ENCODE assay signal across 1 cellular context in genomic region chr11:114439229-114440120, GRCh38.
TF ChIP-seq lines count a peak whose summit lies in the region.

Gene REXO2, plus strand, starts transcription at chr11:114439467. Its CDS starts 62 bp downstream, at chr11:114439529.

TF ChIP-seq in K562, 482 proteins besides CTCF, POLR2A, EP300 and RAD21 (continued from another document and continues in another):
- TF ChIP-seq ZNF511 (CRISPR knock-in tag; IDR thresholded peaks at IDR 0.05): peak; percentile 24; the same call in 1 of the 2 replicates
- peak; percentile 14; the same call in 1 of the 2 replicates for TF ChIP-seq NFIC (IDR thresholded peaks at IDR 0.05)
- no peak for TF ChIP-seq ZNF395 (CRISPR knock-in tag; IDR thresholded peaks at IDR 0.05)
- no peak for TF ChIP-seq SOX6 (IDR thresholded peaks at IDR 0.05)
- no peak for TF ChIP-seq ZNF77 (CRISPR knock-in tag; IDR thresholded peaks at IDR 0.05)
- peak; percentile 53 for TF ChIP-seq CTBP1 (IDR thresholded peaks at IDR 0.05; ENCODE audit: borderline replicate concordance)
- no peak for TF ChIP-seq ZKSCAN8 (CRISPR knock-in tag; IDR thresholded peaks at IDR 0.05)
- TF ChIP-seq TAF9B (IDR thresholded peaks at IDR 0.05; ENCODE audit: partially characterized antibody): no peak
- no peak for TF ChIP-seq ZNF354B (CRISPR knock-in tag; IDR thresholded peaks at IDR 0.05)
- no peak for TF ChIP-seq ARID3A (IDR thresholded peaks at IDR 0.05; ENCODE audit: borderline replicate concordance, low read depth, low read length)
- TF ChIP-seq NR0B1 (IDR thresholded peaks at IDR 0.05; ENCODE audit: partially characterized antibody): no peak
- TF ChIP-seq SREBF2 (CRISPR knock-in tag; IDR thresholded peaks at IDR 0.05): no peak
- no peak for TF ChIP-seq PRPF4 (IDR thresholded peaks at IDR 0.05; ENCODE audit: insufficient read depth, low read depth, low read length, poor library complexity, severe bottlenecking)
- TF ChIP-seq CBX1 (IDR thresholded peaks at IDR 0.05; ENCODE audit: low read depth): no peak; the same call in 1 of the 2 replicates
- no peak for TF ChIP-seq TBL1XR1 (IDR thresholded peaks at IDR 0.05; ENCODE audit: low read length in 2 of 2)
- peak; percentile 7 for TF ChIP-seq TBP (optimal IDR thresholded peaks at IDR 0.05; ENCODE audit: low read depth, low read length)
- TF ChIP-seq GATAD2A (IDR thresholded peaks at IDR 0.05): peak; percentile 83
- peak in 1 of 2 experiments; percentile 75; a peak in 1 of 3 replicates for TF ChIP-seq CBX3 (IDR thresholded peaks at IDR 0.05; ENCODE audit: borderline replicate concordance in 1 of 2, low read length in 2 of 2)
- TF ChIP-seq GATAD2B (IDR thresholded peaks at IDR 0.05; ENCODE audit: borderline replicate concordance): no peak
- no peak for TF ChIP-seq ZNF347 (CRISPR knock-in tag; IDR thresholded peaks at IDR 0.05; ENCODE audit: low read depth)
- no peak for TF ChIP-seq CEBPB (tag; IDR thresholded peaks at IDR 0.05)
- no peak for TF ChIP-seq STAT5B (CRISPR knock-in tag; IDR thresholded peaks at IDR 0.05)
- TF ChIP-seq BHLHE40 (IDR thresholded peaks at IDR 0.05; ENCODE audit: low read length): peak; percentile 83
- TF ChIP-seq CBFA2T2 (conservative IDR thresholded peaks at IDR 0.05): no peak
- peak; percentile 93 for TF ChIP-seq FOXP1 (CRISPR knock-in tag; IDR thresholded peaks at IDR 0.05)
- TF ChIP-seq COPS2 (conservative IDR thresholded peaks at IDR 0.05): no peak
- no peak for TF ChIP-seq SRSF9 (IDR thresholded peaks at IDR 0.05; ENCODE audit: borderline replicate concordance, low read depth, low read length)
- TF ChIP-seq THAP12 (CRISPR knock-in tag; IDR thresholded peaks at IDR 0.05): 0 out of 2 replicates have a peak, but pooled peaks have one; percentile 15
- peak; percentile 86 for TF ChIP-seq SAP30 (IDR thresholded peaks at IDR 0.05; ENCODE audit: borderline replicate concordance, insufficient read depth, low read depth, low read length, poor library complexity, severe bottlenecking)
- no peak for TF ChIP-seq CHD7 (IDR thresholded peaks at IDR 0.05; ENCODE audit: low read depth, low read length)
- TF ChIP-seq SRF (CRISPR knock-in tag; IDR thresholded peaks at IDR 0.05): no peak
- peak; percentile 45; the same call in 1 of the 2 replicates for TF ChIP-seq NFRKB (IDR thresholded peaks at IDR 0.05; ENCODE audit: low read depth)
- peak; percentile 44; the same call in 1 of the 2 replicates for TF ChIP-seq ATF7 (IDR thresholded peaks at IDR 0.05)
- TF ChIP-seq ZC3H4 (CRISPR knock-in tag; IDR thresholded peaks at IDR 0.05; ENCODE audit: borderline replicate concordance): no peak
- no peak for TF ChIP-seq STAT5A (IDR thresholded peaks at IDR 0.05; ENCODE audit: borderline replicate concordance, low read length)
- TF ChIP-seq FOXK1 (CRISPR knock-in tag; IDR thresholded peaks at IDR 0.05; ENCODE audit: borderline replicate concordance): no peak
- TF ChIP-seq ZSCAN29 (IDR thresholded peaks at IDR 0.05): no peak
- no peak for TF ChIP-seq ZNF780A (CRISPR knock-in tag; IDR thresholded peaks at IDR 0.05)
- TF ChIP-seq ZBTB11 (CRISPR knock-in tag; IDR thresholded peaks at IDR 0.05): peak in 1 of 3 experiments; percentile 61; a peak in 1 of 6 replicates
- TF ChIP-seq USF1 (CRISPR knock-in tag; IDR thresholded peaks at IDR 0.05): peak; percentile 81
